In the genomic region with DNA sequence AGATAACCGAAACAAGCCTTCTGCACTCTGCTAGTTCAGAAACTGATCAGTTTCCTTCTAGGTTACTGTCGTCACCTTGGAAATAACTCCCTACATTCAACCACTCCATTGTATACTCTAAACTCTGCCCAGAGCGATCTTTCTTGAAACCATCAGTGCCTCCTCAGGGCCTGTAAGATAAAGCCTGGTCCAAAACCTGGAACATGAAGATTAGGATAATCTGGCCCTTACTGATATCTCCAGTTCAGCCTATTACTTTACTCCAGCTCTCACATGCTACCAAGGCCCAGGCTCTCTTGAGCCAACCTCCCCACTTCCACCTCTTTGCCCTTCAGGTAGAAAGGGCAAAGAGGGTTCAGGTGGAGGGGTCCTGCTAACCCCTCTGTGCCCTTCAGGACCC, we compare ENCODE assay signal across 27 cellular contexts.
"Had no signal": no experiment of that assay in that cellular context is flagged by ENCODE, and none has a peak within 500 bp of the region (broad histone marks: within the 10 kb centered on the region; RNA-seq: fewer than 3 reads in every experiment).

No MANE protein-coding gene starts in this region.

- H3K4me1 ChIP-seq: colonic mucosa, foreskin keratinocyte, gastroesophageal sphincter, heart left ventricle, left lung, lower lobe of right lung had no signal

- H3K36me3 ChIP-seq: colonic mucosa, gastroesophageal sphincter, heart left ventricle, left lung, lower lobe of right lung had no signal

- H3K27me3 ChIP-seq: colonic mucosa, foreskin keratinocyte, gastroesophageal sphincter, heart left ventricle, hepatocyte, left lung had no signal

- H3K4me3 Mint-ChIP-seq: dendritic cell treated with granulocyte-macrophage colony-stimulating factor and Interleukin-4, amounts not matched to agents 40 ng/mL and 50 ng/mL, for 4 days; effector memory CD8-positive, alpha-beta T cell; endodermal cell; immature natural killer cell; mesothelial cell of epicardium; naive B cell; naive thymus-derived CD8-positive, alpha-beta T cell had no signal

- H3K36me3 Mint-ChIP-seq: immature natural killer cell; mesothelial cell of epicardium; naive B cell; naive thymus-derived CD8-positive, alpha-beta T cell had no signal

- H3K27ac Mint-ChIP-seq: dendritic cell treated with granulocyte-macrophage colony-stimulating factor and Interleukin-4, amounts not matched to agents 40 ng/mL and 50 ng/mL, for 4 days; effector memory CD8-positive, alpha-beta T cell; endodermal cell; immature natural killer cell; mesothelial cell of epicardium; naive B cell had no signal

- H3K79me2 ChIP-seq: hepatocyte had no signal

- H3K9me3 ChIP-seq: colonic mucosa, lower lobe of right lung, mucosa of descending colon had no signal

- H3K4me2 ChIP-seq: hepatocyte had no signal

- H3K27me3 Mint-ChIP-seq: dendritic cell treated with granulocyte-macrophage colony-stimulating factor and Interleukin-4, amounts not matched to agents 40 ng/mL and 50 ng/mL, for 4 days; effector memory CD8-positive, alpha-beta T cell; naive B cell; naive thymus-derived CD8-positive, alpha-beta T cell had no signal

- H3K27ac ChIP-seq: colonic mucosa, epithelial cell of prostate, foreskin keratinocyte, gastroesophageal sphincter, heart left ventricle, hepatocyte, left lung, lower lobe of right lung had no signal

- FAIRE-seq: endometrium, frontal cortex, keratinocyte had no signal

- ATAC-seq: effector memory CD8-positive, alpha-beta T cell; esophagus mucosa; foreskin keratinocyte; gastroesophageal sphincter; heart left ventricle; left cardiac atrium; left lung; left ventricle myocardium superior; lower lobe of right lung; naive thymus-derived CD8-positive, alpha-beta T cell had no signal

- DNase-seq: colonic mucosa; cortex of kidney; effector CD8-positive, alpha-beta T cell; effector memory CD8-positive, alpha-beta T cell; endodermal cell; erythroblast; foreskin keratinocyte; heart left ventricle; hypothalamus; immature natural killer cell; left cardiac atrium; left lung; left ventricle myocardium superior; lower lobe of right lung; mesenchymal stem cell; mucosa of descending colon; naive B cell; naive thymus-derived CD8-positive, alpha-beta T cell had no signal

- H2AFZ ChIP-seq: hepatocyte had no signal

- H3K4me3 ChIP-seq: colonic mucosa, gastroesophageal sphincter, heart left ventricle, hepatocyte, left lung, lower lobe of right lung, mucosa of descending colon had no signal

- H3K4me1 Mint-ChIP-seq: immature natural killer cell, mesothelial cell of epicardium, naive B cell had no signal
